7 cellular contexts compared by ENCODE assay signal in genomic region chr22:22996511-22997261, GRCh38.
"Had no signal": no experiment of that assay in that cellular context is flagged by ENCODE, and none has a peak within 500 bp of the region (broad histone marks: within the 10 kb centered on the region; RNA-seq: fewer than 3 reads in every experiment).

No MANE protein-coding gene starts in this region.

- ATAC-seq: HepG2 had no signal

- DNase-seq: IMR-90, KBM-7, KG1 had no signal

- H3K27ac ChIP-seq: HL-60 had no signal

- FAIRE-seq: HepG2, HTR-8/SVneo had no signal

- H3K27ac Mint-ChIP-seq: IgD-negative memory B cell had no signal
